ENCODE assay signal across 23 cellular contexts in genomic region chr1:54390655-54391054, GRCh38. TPM values are rescaled to one million over a fixed set of nuclear protein-coding genes. Genes with fewer than 3 reads are reported as not detected.
DNase-seq lines count a peak whose midpoint lies in the region; ATAC-seq and TF ChIP-seq lines count a peak whose summit lies in the region.
"Had no signal": no experiment of that assay in that cellular context is flagged by ENCODE, and none has a peak within 500 bp of the region (broad histone marks: within the 10 kb centered on the region; RNA-seq: fewer than 3 reads in every experiment).

No MANE protein-coding gene starts in this region.

- H3K9me3 ChIP-seq in adipocyte (ENCODE audit: control insufficient read depth, low read length) = no peaks in the 10 kb centered on the region
- H3K9me3 ChIP-seq in heart left ventricle = no peaks in the 10 kb centered on the region
- H3K9me3 ChIP-seq: lower lobe of right lung, SK-N-SH had no signal

- H3K27me3 ChIP-seq in adipocyte (replicated peaks; ENCODE audit: control insufficient read depth, insufficient read depth, low read length) = no peaks in the 10 kb centered on the region
- no peaks in the 10 kb centered on the region for H3K27me3 ChIP-seq in heart left ventricle
- H3K27me3 ChIP-seq: dorsolateral prefrontal cortex had no signal

- peaks cover 11% of the 10 kb centered on the region for H3K4me1 ChIP-seq in adipocyte (ENCODE audit: control insufficient read depth, insufficient read depth, low read length)
- H3K4me1 ChIP-seq in heart left ventricle = peaks cover 0 to 78% (median 7%) of the 10 kb centered on the region in 12 donors

- no peak for TF ChIP-seq CTCF in heart left ventricle (IDR thresholded peaks at IDR 0.05)

- ATAC-seq in heart left ventricle = peak in 3 of 4 donors; percentile 35 to 53 (median 40)
- peak; percentile 57 for ATAC-seq in sciatic nerve
- no peak for ATAC-seq in activated naive CD8-positive, alpha-beta T cell treated with anti-CD3 and anti-CD28 coated beads, Interleukin-2, amount 50 U/mL, for 24 hours
- ATAC-seq: lower lobe of right lung had no signal

- intact Hi-C loops in heart left ventricle (cut with DNase I) = no loop called here
- intact Hi-C loops in sciatic nerve (cut with DNase I) = no loop called here

- H3K4me3 Mint-ChIP-seq in activated naive CD8-positive, alpha-beta T cell treated with anti-CD3 and anti-CD28 coated beads, Interleukin-2, amount 50 U/mL, for 24 hours = no peak overlapping the region
- H3K4me3 Mint-ChIP-seq: activated B cell treated with CpG ODN at 0.5 μM for 24 hours; activated CD4-positive, alpha-beta memory T cell treated with anti-CD3 and anti-CD28 coated beads, Interleukin-2, amount 10 ng/mL, durations not matched to agents 7 days and 5 days had no signal

- H3K36me3 ChIP-seq in adipocyte (ENCODE audit: control insufficient read depth, insufficient read depth, low read length, severe bottlenecking) (peaks cover 35% of the 10 kb centered on the region), heart left ventricle (peaks cover 0 to 48% (median 22%) of the 10 kb centered on the region in 9 donors)

- no peak for TF ChIP-seq POLR2A in heart left ventricle (IDR thresholded peaks at IDR 0.05)

- no peaks in the 10 kb centered on the region for H3K9me3 Mint-ChIP-seq in activated naive CD8-positive, alpha-beta T cell treated with anti-CD3 and anti-CD28 coated beads, Interleukin-2, amount 50 U/mL, for 24 hours
- H3K9me3 Mint-ChIP-seq: activated B cell treated with CpG ODN at 0.5 μM for 24 hours; activated CD4-positive, alpha-beta memory T cell treated with anti-CD3 and anti-CD28 coated beads, Interleukin-2, amount 10 ng/mL, durations not matched to agents 7 days and 5 days had no signal

- DNase-seq in Ammon's horn (ENCODE audit: low spot score) (peak; percentile 48), adipocyte (ENCODE audit: low read depth) (no peak), heart left ventricle (no peak), sciatic nerve (ENCODE audit: low spot score) (no peak), superior temporal gyrus (ENCODE audit: extremely low spot score) (no peak), NCI-H748 (lab: John Stamatoyannopoulos, UW; ENCODE audit: unreplicated experiment) (no peak)
- no peak for DNase-seq in activated naive CD8-positive, alpha-beta T cell treated with anti-CD3 and anti-CD28 coated beads, Interleukin-2, amount 50 U/mL, for 24 hours
- DNase-seq in activated naive CD4-positive, alpha-beta T cell treated with anti-CD3 and anti-CD28 coated beads, Interleukin-2, amount 50 U/mL, for 16 hours = no peak
- DNase-seq: activated B cell treated with CpG ODN at 0.5 μM for 24 hours; activated CD4-positive, alpha-beta memory T cell treated with anti-CD3 and anti-CD28 coated beads, Interleukin-2, amount 10 ng/mL, durations not matched to agents 7 days and 5 days; activated effector memory CD4-positive, alpha-beta T cell treated with anti-CD3 and anti-CD28 coated beads, Interleukin-2, amount 50 U/mL, for 16 hours; amniotic stem cell; DMS 273 treated with DMSO at 0.1 percent for 48 hours; foreskin fibroblast; HCEC 1CT; KBM-7; lower lobe of right lung; NCI-H1694 treated with DMSO at 0.1 percent for 48 hours; NCI-H526; SK-N-SH; stimulated activated CD4-positive, alpha-beta T cell treated with anti-CD3 and anti-CD28 coated beads, Interleukin-15, amount 100 ng/mL, for 24 hours; T-helper 9 cell had no signal

- peaks cover 7% of the 10 kb centered on the region for H3K4me1 Mint-ChIP-seq in activated naive CD8-positive, alpha-beta T cell treated with anti-CD3 and anti-CD28 coated beads, Interleukin-2, amount 50 U/mL, for 24 hours
- H3K4me1 Mint-ChIP-seq: activated B cell treated with CpG ODN at 0.5 μM for 24 hours had no signal

- no peaks in the 10 kb centered on the region for H3K27me3 Mint-ChIP-seq in activated naive CD8-positive, alpha-beta T cell treated with anti-CD3 and anti-CD28 coated beads, Interleukin-2, amount 50 U/mL, for 24 hours
- H3K27me3 Mint-ChIP-seq: activated B cell treated with CpG ODN at 0.5 μM for 24 hours; activated CD4-positive, alpha-beta memory T cell treated with anti-CD3 and anti-CD28 coated beads, Interleukin-2, amount 10 ng/mL, durations not matched to agents 7 days and 5 days had no signal

- peak overlapping the region; percentile 76 for H3K9ac ChIP-seq in adipocyte (ENCODE audit: low read length)
- H3K9ac ChIP-seq: SK-N-SH had no signal

- H3K27ac Mint-ChIP-seq in activated naive CD8-positive, alpha-beta T cell treated with anti-CD3 and anti-CD28 coated beads, Interleukin-2, amount 50 U/mL, for 24 hours = no peak overlapping the region
- H3K27ac Mint-ChIP-seq: activated B cell treated with CpG ODN at 0.5 μM for 24 hours; activated CD4-positive, alpha-beta memory T cell treated with anti-CD3 and anti-CD28 coated beads, Interleukin-2, amount 10 ng/mL, durations not matched to agents 7 days and 5 days had no signal

- 86 to 94% (median 92%) methylated on average over 20 to 24 of the region's 24 CpGs for WGBS in heart left ventricle, 4 donors

- peak overlapping the region; percentile 52 for H3K4me3 ChIP-seq in adipocyte (ENCODE audit: low read length)
- no peak overlapping the region for H3K4me3 ChIP-seq in heart left ventricle
- H3K4me3 ChIP-seq: lower lobe of right lung had no signal

- no peak overlapping the region for H3K27ac ChIP-seq in heart left ventricle
- H3K27ac ChIP-seq: lower lobe of right lung had no signal

- H3K36me3 Mint-ChIP-seq in activated naive CD8-positive, alpha-beta T cell treated with anti-CD3 and anti-CD28 coated beads, Interleukin-2, amount 50 U/mL, for 24 hours (ENCODE audit: low read depth) = peaks cover 15% of the 10 kb centered on the region

RNA-seq across cellular contexts. Expression of gene SSBP3, which starts 15.5 kb away (rescaled TPM):
- total RNA-seq in heart left ventricle (10 to 100 TPM; 20.8 to 61.8 (median 48.3) TPM), sciatic nerve (104 TPM)
- 10 to 100 TPM; 21.4 to 30.7 TPM for polyA plus RNA-seq in heart left ventricle
